15 cellular contexts compared by ENCODE assay signal in the genomic region with DNA sequence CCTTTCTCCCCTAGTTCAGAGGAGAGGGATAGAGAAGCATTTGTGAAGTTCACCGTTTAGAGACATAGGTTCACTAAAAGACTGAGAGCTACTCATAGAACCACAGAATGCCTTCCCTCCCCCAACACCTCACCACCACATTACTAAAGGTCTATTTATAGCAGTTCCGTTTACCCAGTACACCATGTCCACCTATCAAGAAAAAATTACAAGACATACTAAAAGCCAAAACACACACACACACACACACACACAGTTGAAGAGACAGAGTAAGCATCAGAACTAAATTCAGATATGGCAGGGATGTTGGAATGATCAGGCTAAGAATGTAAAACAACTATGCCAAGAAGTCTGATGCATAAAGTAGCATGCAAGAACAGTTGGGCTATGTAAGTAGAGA. TPM values are rescaled to one million over a fixed set of nuclear protein-coding genes. Genes with fewer than 3 reads are reported as not detected.
DNase-seq lines count a peak whose midpoint lies in the region; ATAC-seq and TF ChIP-seq lines count a peak whose summit lies in the region.
"Had no signal": no experiment of that assay in that cellular context is flagged by ENCODE, and none has a peak within 500 bp of the region (broad histone marks: within the 10 kb centered on the region; RNA-seq: fewer than 3 reads in every experiment).

No MANE protein-coding gene starts in this region.

- no peaks in the 10 kb centered on the region for H3K27me3 ChIP-seq in BLaER1
- no peaks in the 10 kb centered on the region for H3K27me3 ChIP-seq in MM.1S (replicated peaks; ENCODE audit: insufficient read depth, low read length)

- H3K79me2 ChIP-seq in MM.1S (ENCODE audit: low read length): no peaks in the 10 kb centered on the region

- no peak for TF ChIP-seq CTCF in MM.1S (IDR thresholded peaks at IDR 0.05; ENCODE audit: low read length)
- no peak for TF ChIP-seq CTCF in chondrocyte (IDR thresholded peaks at IDR 0.05)

- no peak overlapping the region for H3K4me3 ChIP-seq in BLaER1
- H3K4me3 ChIP-seq in MM.1S (ENCODE audit: low read length): peak overlapping the region; percentile 27

- peaks cover 12% of the 10 kb centered on the region for H3K9me3 Mint-ChIP-seq in chondrocyte (ENCODE audit: low read depth)
- H3K9me3 Mint-ChIP-seq: activated CD4-positive, alpha-beta T cell treated with anti-CD3 and anti-CD28 coated beads, Interleukin-2, amount 10 ng/mL, durations not matched to agents 7 days and 5 days; activated T-helper 17 cell treated with anti-CD3 and anti-CD28 coated beads, Interleukin-2, amount 50 U/mL, for 72 hours; T-helper 2 cell treated with Interferon-gamma antibody and Interleukin-4, amounts not matched to agents 5 μg/mL and 100 μg/mL, for 36 hours had no signal

- H3K4me2 ChIP-seq in BLaER1 (0 out of 2 replicates have a peak overlapping the region, but pooled peaks have one; percentile 21), MM.1S (ENCODE audit: low read depth, low read length) (peak overlapping the region; percentile 78)

- ATAC-seq in GM18907 (IDR thresholded peaks at IDR 0.05; ENCODE audit: unreplicated experiment) (no peak), HG03175 (IDR thresholded peaks at IDR 0.05; ENCODE audit: unreplicated experiment) (no peak)
- ATAC-seq: activated T-helper 17 cell treated with anti-CD3 and anti-CD28 coated beads, Interleukin-2, amount 50 U/mL, for 72 hours; Right ventricle myocardium inferior had no signal

- peaks cover 6% of the 10 kb centered on the region; the same call in 1 of the 2 replicates for H3K4me1 ChIP-seq in BLaER1
- peaks cover 30% of the 10 kb centered on the region for H3K4me1 ChIP-seq in MM.1S (ENCODE audit: low read length)

- H3K9me2 ChIP-seq in MM.1S (replicated peaks; ENCODE audit: insufficient read depth, low read length): no peaks in the 10 kb centered on the region

- peaks cover 21% of the 10 kb centered on the region for H3F3A ChIP-seq in MM.1S (ENCODE audit: insufficient read depth, low read length)

- H3K4me3 Mint-ChIP-seq in chondrocyte (ENCODE audit: unreplicated experiment): no peak overlapping the region
- H3K4me3 Mint-ChIP-seq: activated CD4-positive, alpha-beta T cell treated with anti-CD3 and anti-CD28 coated beads, Interleukin-2, amount 10 ng/mL, durations not matched to agents 7 days and 5 days; activated T-helper 17 cell treated with anti-CD3 and anti-CD28 coated beads, Interleukin-2, amount 50 U/mL, for 72 hours; T-helper 2 cell treated with Interferon-gamma antibody and Interleukin-4, amounts not matched to agents 5 μg/mL and 100 μg/mL, for 36 hours had no signal

- H4K20me1 ChIP-seq in BLaER1: no peaks in the 10 kb centered on the region
- H4K20me1 ChIP-seq in MM.1S (ENCODE audit: insufficient read depth, low read length): no peaks in the 10 kb centered on the region

- H3K36me3 Mint-ChIP-seq in chondrocyte (ENCODE audit: low read depth): peaks cover 5% of the 10 kb centered on the region

- peaks cover 21% of the 10 kb centered on the region for H3K27me3 Mint-ChIP-seq in chondrocyte (ENCODE audit: low read depth)

- H3K27ac Mint-ChIP-seq in chondrocyte (ENCODE audit: unreplicated experiment): peak overlapping the region; percentile 24
- H3K27ac Mint-ChIP-seq: activated CD4-positive, alpha-beta T cell treated with anti-CD3 and anti-CD28 coated beads, Interleukin-2, amount 10 ng/mL, durations not matched to agents 7 days and 5 days; activated T-helper 17 cell treated with anti-CD3 and anti-CD28 coated beads, Interleukin-2, amount 50 U/mL, for 72 hours; T-helper 2 cell treated with Interferon-gamma antibody and Interleukin-4, amounts not matched to agents 5 μg/mL and 100 μg/mL, for 36 hours had no signal

- H3K9me3 ChIP-seq in BLaER1: no peaks in the 10 kb centered on the region
- no peaks in the 10 kb centered on the region for H3K9me3 ChIP-seq in MM.1S (replicated peaks; ENCODE audit: insufficient read depth, low read length)

- H2AFZ ChIP-seq in MM.1S (ENCODE audit: low read length): peak overlapping the region; percentile 72

- H3K27ac ChIP-seq in BLaER1 (no peak overlapping the region), MM.1S (ENCODE audit: low read length) (peak overlapping the region; percentile 89)

- peak; percentile 81 for DNase-seq in MM.1S
- DNase-seq in chondrocyte (ENCODE audit: low spot score): no peak
- peak; percentile 45 for DNase-seq in non-pigmented ciliary epithelial cell (ENCODE audit: low read depth)
- DNase-seq in DMS153 (lab: John Stamatoyannopoulos, UW): no peak
- DNase-seq in activated CD4-positive, alpha-beta T cell treated with anti-CD3 and anti-CD28 coated beads for 48 hours: no peak
- DNase-seq: activated CD4-positive, alpha-beta T cell treated with anti-CD3 and anti-CD28 coated beads, Interleukin-2, amount 10 ng/mL, durations not matched to agents 7 days and 5 days; mesendoderm; NCI-H2029 treated with DMSO at 0.1 percent for 48 hours; occipital lobe had no signal

- H3K9ac ChIP-seq in BLaER1: no peak overlapping the region
- H3K9ac ChIP-seq in MM.1S (ENCODE audit: low read length): peak overlapping the region; percentile 37; the same call in 1 of the 2 replicates

- H3K4me1 Mint-ChIP-seq in chondrocyte (ENCODE audit: low read depth): peaks cover 7% of the 10 kb centered on the region

- no peaks in the 10 kb centered on the region for H3K36me3 ChIP-seq in BLaER1
- no peaks in the 10 kb centered on the region for H3K36me3 ChIP-seq in MM.1S (replicated peaks; ENCODE audit: insufficient read depth, low read length)

RNA-seq across cellular contexts. Expression of a gene that starts 52.2 kb away (rescaled TPM):
- total RNA-seq in chondrocyte: 1.4 to 1.6 TPM (median 1.4 TPM) in 3 replicates
- total RNA-seq: activated CD4-positive, alpha-beta T cell treated with anti-CD3 and anti-CD28 coated beads, Interleukin-2, amount 10 ng/mL, durations not matched to agents 7 days and 5 days had no signal

Comparison
In these comparisons a context has a peak if more than half of its experiments do, and no peak if none do; other contexts are left out.
1. DNase-seq: peak in MM.1S (single experiment) and non-pigmented ciliary epithelial cell (single experiment); none in chondrocyte (single experiment), DMS153 (single experiment) and activated CD4-positive, alpha-beta T cell treated with anti-CD3 and anti-CD28 coated beads for 48 hours (single experiment).